In genomic region chr2:85438291-85439110, GRCh38 we compare ENCODE assay signal across 8 cellular contexts. TPM values are rescaled to one million over a fixed set of nuclear protein-coding genes. Genes with fewer than 3 reads are reported as not detected.
A peak's percentile ranks its signal among the peaks of the same experiment; 100 is the strongest.
DNase-seq lines count a peak whose midpoint lies in the region; TF ChIP-seq lines count a peak whose summit lies in the region.

No MANE protein-coding gene starts in this region.

- no peaks in the 10 kb centered on the region for H3K27me3 ChIP-seq in AG04450 (ENCODE audit: control insufficient read depth, insufficient read depth, low read length)
- H3K27me3 ChIP-seq in H7 (ENCODE audit: control insufficient read depth, insufficient read depth, low read length): no peaks in the 10 kb centered on the region
- no peaks in the 10 kb centered on the region for H3K27me3 ChIP-seq in WERI-Rb-1 (ENCODE audit: insufficient read depth, low read depth, severe bottlenecking)
- H3K27me3 ChIP-seq in left ventricle myocardium inferior (ENCODE audit: low read depth): no peaks in the 10 kb centered on the region
- no peaks in the 10 kb centered on the region for H3K27me3 ChIP-seq in sigmoid colon

- POLR2A ChIA-PET in AG04450 (lab: Yijun Ruan, JAX): interaction anchor here (0.6 to 2.3 kb wide), 7 partner anchors 17 to 111 kb away, joined by 4 to 51 read pairs (median 4); partner anchors contain the start of genes ELMOD3, MAT2A and RETSAT

- no peak for TF ChIP-seq EP300 in sigmoid colon (IDR thresholded peaks at IDR 0.05)

- intact Hi-C loops in left ventricle myocardium inferior (cut with micrococcal nuclease): no loop called here
- intact Hi-C loops in sigmoid colon (cut with DNase I): no loop called here

- no peaks in the 10 kb centered on the region for H3K9me3 ChIP-seq in AG04450 (ENCODE audit: control insufficient read depth, insufficient read depth, low read length)
- H3K9me3 ChIP-seq in WERI-Rb-1 (ENCODE audit: severe bottlenecking): no peaks in the 10 kb centered on the region
- no peaks in the 10 kb centered on the region for H3K9me3 ChIP-seq in left ventricle myocardium inferior (replicated peaks)
- H3K9me3 ChIP-seq in sigmoid colon: no peaks in the 10 kb centered on the region

- CTCF ChIA-PET in AG04450 (lab: Charles Lee): interaction anchor here (0.6 kb wide), 1 partner anchor 113 kb away, joined by 4 read pairs; no protein-coding TSS in a partner anchor

- H3K27ac ChIP-seq in AG04450 (ENCODE audit: low read depth, low read length): peak overlapping the region; percentile 89
- H3K27ac ChIP-seq in WERI-Rb-1: peak overlapping the region; percentile 98
- peak overlapping the region; percentile 96 for H3K27ac ChIP-seq in left ventricle myocardium inferior (replicated peaks)
- peak overlapping the region; percentile 93 to 97 (median 95) for H3K27ac ChIP-seq in sigmoid colon

- 46 to 55% methylated on average over 16 of the region's 16 CpGs for WGBS in sigmoid colon, 2 donors

- DNase-seq in AG04450 (ENCODE audit: low read depth, low spot score) (no peak), H7 (peak; percentile 76), WERI-Rb-1 (peak; percentile 91), left ventricle myocardium inferior (peak; percentile 48), sigmoid colon (no peak), COR-L47 (lab: John Stamatoyannopoulos, UW) (no peak), mucosa of gallbladder (ENCODE audit: low spot score) (no peak), NAMALWA (ENCODE audit: low spot score) (no peak)

- H3K4me3 ChIP-seq in AG04450 (ENCODE audit: low read depth, low read length) (peak overlapping the region; percentile 50), H7 (ENCODE audit: insufficient read depth, low read depth, low read length) (no peak overlapping the region), WERI-Rb-1 (ENCODE audit: low read depth, low read length) (peak overlapping the region; percentile 46), left ventricle myocardium inferior (peak overlapping the region; percentile 67), sigmoid colon (peak overlapping the region; percentile 34 to 51 (median 48))

- no peaks in the 10 kb centered on the region for H3K36me3 ChIP-seq in H7 (replicated peaks; ENCODE audit: control insufficient read depth, insufficient read depth, low read length)
- H3K36me3 ChIP-seq in WERI-Rb-1: no peaks in the 10 kb centered on the region
- no peaks in the 10 kb centered on the region for H3K36me3 ChIP-seq in left ventricle myocardium inferior
- no peaks in the 10 kb centered on the region for H3K36me3 ChIP-seq in sigmoid colon

- TF ChIP-seq CTCF in AG04450 (IDR thresholded peaks at IDR 0.05; ENCODE audit: low read depth, low read length) (no peak), WERI-Rb-1 (IDR thresholded peaks at IDR 0.05; ENCODE audit: low read depth, low read length) (peak; percentile 42), left ventricle myocardium inferior (IDR thresholded peaks at IDR 0.05; ENCODE audit: borderline replicate concordance) (no peak), sigmoid colon (IDR thresholded peaks at IDR 0.05) (no peak)

- no peak for TF ChIP-seq POLR2A in sigmoid colon (IDR thresholded peaks at IDR 0.05)

- H3K4me1 ChIP-seq in left ventricle myocardium inferior: peaks cover 57% of the 10 kb centered on the region
- H3K4me1 ChIP-seq in sigmoid colon: peaks cover 0 to 56% (median 50%) of the 10 kb centered on the region in 4 donors

RNA-seq across cellular contexts. Expression of gene SH2D6, which starts 20.0 kb away (rescaled TPM):
- polyA plus RNA-seq in AG04450 (2011; rRNA removed) (0.10 and 0.15 TPM in 2 replicates), sigmoid colon (10 to 100 TPM in 2 of 3 donors, 1 to 10 TPM in 1; 2.8 to 14.6 (median 11.4) TPM)
- not detected in 2 replicates for polyA minus RNA-seq in AG04450 (2011; rRNA and poly(A)+ RNA removed)
- not detected in 2 replicates for total RNA-seq in H7 (2014; rRNA removed; shearing (Covaris generic))
- total RNA-seq in left ventricle myocardium inferior (not detected), sigmoid colon (not detected), mucosa of gallbladder (9.9 TPM)

RNA-seq across cellular contexts. Expression of gene CAPG, which starts 28.3 kb away (rescaled TPM):
- polyA plus RNA-seq in AG04450 (2011; rRNA removed): 70.5 and 97.8 TPM in 2 replicates
- 34.6 and 62.9 TPM in 2 replicates for polyA minus RNA-seq in AG04450 (2011; rRNA and poly(A)+ RNA removed)
- 242 and 268 TPM in 2 replicates for total RNA-seq in H7 (2014; rRNA removed; shearing (Covaris generic))
- total RNA-seq in left ventricle myocardium inferior: 3.5 TPM
- total RNA-seq in sigmoid colon: 10 to 100 TPM; 20.9 to 33.0 (median 30.1) TPM
- 100 to 1,000 TPM; 112 to 230 (median 150) TPM for polyA plus RNA-seq in sigmoid colon
- 125 TPM for total RNA-seq in mucosa of gallbladder

Comparison
In these comparisons a context has a peak if more than half of its experiments do, and no peak if none do; other contexts are left out.
1. DNase-seq: peak in H7 (single experiment), WERI-Rb-1 (single experiment) and left ventricle myocardium inferior (single experiment); none in AG04450 (single experiment), sigmoid colon (single experiment), COR-L47 (single experiment), mucosa of gallbladder (single experiment) and NAMALWA (single experiment).
2. Peak in every context shown above with its lines, with median percentiles within 50 percentile points of each other: H3K27ac ChIP-seq.